ENCODE assay signal across 12 cellular contexts in the genomic region with DNA sequence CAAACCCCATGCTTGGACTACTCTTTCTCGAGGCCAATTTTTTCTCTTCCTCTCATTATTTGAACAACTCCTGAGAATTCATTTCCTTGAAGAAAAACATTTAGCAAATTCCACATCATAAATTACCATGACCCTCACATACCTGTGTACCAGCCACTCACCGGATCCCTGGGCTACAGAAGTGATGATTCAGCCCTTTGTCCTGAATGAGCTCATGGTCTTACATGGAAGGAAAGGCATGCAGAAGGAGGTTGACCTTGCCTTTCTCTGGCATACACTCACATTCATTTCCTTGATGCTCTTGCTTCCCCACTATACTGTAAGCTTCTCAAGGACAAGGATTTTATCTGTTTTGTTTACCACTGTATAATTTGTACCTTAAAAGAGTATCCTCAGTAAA.
DNase-seq lines count a peak whose midpoint lies in the region; ATAC-seq and TF ChIP-seq lines count a peak whose summit lies in the region.
"Had no signal": no experiment of that assay in that cellular context is flagged by ENCODE, and none has a peak within 500 bp of the region (broad histone marks: within the 10 kb centered on the region; RNA-seq: fewer than 3 reads in every experiment).

No MANE protein-coding gene starts in this region.

- H3K9me3 ChIP-seq in AG04450 (ENCODE audit: control insufficient read depth, insufficient read depth, low read length): peaks cover 3% of the 10 kb centered on the region; the same call in 1 of the 2 replicates
- no peaks in the 10 kb centered on the region for H3K9me3 ChIP-seq in HUES48 (ENCODE audit: control insufficient read depth, insufficient read depth, low read length)
- H3K9me3 ChIP-seq: psoas muscle had no signal

- DNase-seq in AG04450 (ENCODE audit: low read depth, low spot score): peak; percentile 60
- DNase-seq in brain microvascular endothelial cell: peak; percentile 62
- DNase-seq in kidney tubule cell (ENCODE audit: low spot score): peak; percentile 99
- DNase-seq in KBM-7: no peak
- no peak for DNase-seq in stimulated activated naive CD4-positive, alpha-beta T cell (lab: John Stamatoyannopoulos, UW)
- DNase-seq in midbrain (lab: John Stamatoyannopoulos, UW): no peak
- DNase-seq: CD8-positive, alpha-beta T cell; GOT3; psoas muscle; T-cell had no signal

- H3K9ac ChIP-seq in HUES48 (ENCODE audit: low read depth, low read length): no peak overlapping the region

- CTCF ChIA-PET in AG04450 (lab: Charles Lee): no interaction called here

- POLR2A ChIA-PET in AG04450 (lab: Yijun Ruan, JAX): no interaction called here

- H3K36me3 ChIP-seq in HUES48 (ENCODE audit: control insufficient read depth, insufficient read depth, low read length) (no peaks in the 10 kb centered on the region), brain microvascular endothelial cell (replicated peaks) (no peaks in the 10 kb centered on the region)

- no peaks in the 10 kb centered on the region for H3K4me1 ChIP-seq in HUES48 (ENCODE audit: control insufficient read depth, insufficient read depth, low read length)
- H3K4me1 ChIP-seq: psoas muscle had no signal

- TF ChIP-seq CTCF in AG04450 (IDR thresholded peaks at IDR 0.05; ENCODE audit: low read depth, low read length): no peak
- no peak for TF ChIP-seq CTCF in brain microvascular endothelial cell (IDR thresholded peaks at IDR 0.05; ENCODE audit: low read depth, low read length, missing control alignments)

- H3K27me3 ChIP-seq in AG04450 (ENCODE audit: control insufficient read depth, insufficient read depth, low read length): no peaks in the 10 kb centered on the region
- no peaks in the 10 kb centered on the region for H3K27me3 ChIP-seq in HUES48 (ENCODE audit: control insufficient read depth, insufficient read depth, low read length)
- no peaks in the 10 kb centered on the region for H3K27me3 ChIP-seq in brain microvascular endothelial cell (replicated peaks)

- in situ Hi-C loops in brain microvascular endothelial cell (cut with HindIII; ENCODE audit: low pct_ligation_motif_present, low sequenced_read_pairs): no loop called here
- in situ Hi-C loops in KBM-7 (cut with MboI; ENCODE audit: low pct_unique_long_range_greater_than_20kb, low sequenced_read_pairs): no loop called here

- no peak for ATAC-seq in GM21737 (IDR thresholded peaks at IDR 0.05; ENCODE audit: unreplicated experiment)
- ATAC-seq: CD8-positive, alpha-beta T cell; psoas muscle; T-cell had no signal

- H3K4me3 ChIP-seq in AG04450 (ENCODE audit: low read depth, low read length): no peak overlapping the region
- H3K4me3 ChIP-seq in HUES48 (ENCODE audit: low read depth, low read length): no peak overlapping the region
- H3K4me3 ChIP-seq in brain microvascular endothelial cell (ENCODE audit: low read depth, low read length): no peak overlapping the region
- H3K4me3 ChIP-seq: psoas muscle had no signal

- H3K27ac ChIP-seq in AG04450 (ENCODE audit: low read depth, low read length) (no peak overlapping the region), HUES48 (ENCODE audit: low read depth, low read length) (peak overlapping the region; percentile 60), brain microvascular endothelial cell (peak overlapping the region; percentile 52)
- H3K27ac ChIP-seq: psoas muscle had no signal

Comparison
In these comparisons a context has a peak if more than half of its experiments do, and no peak if none do; other contexts are left out.
1. DNase-seq: peak in AG04450 (single experiment), brain microvascular endothelial cell (single experiment) and kidney tubule cell (single experiment); none in KBM-7 (single experiment), stimulated activated naive CD4-positive, alpha-beta T cell (0 of 6) and midbrain (single experiment).